ENCODE assay signal across 8 cellular contexts in the genomic region with DNA sequence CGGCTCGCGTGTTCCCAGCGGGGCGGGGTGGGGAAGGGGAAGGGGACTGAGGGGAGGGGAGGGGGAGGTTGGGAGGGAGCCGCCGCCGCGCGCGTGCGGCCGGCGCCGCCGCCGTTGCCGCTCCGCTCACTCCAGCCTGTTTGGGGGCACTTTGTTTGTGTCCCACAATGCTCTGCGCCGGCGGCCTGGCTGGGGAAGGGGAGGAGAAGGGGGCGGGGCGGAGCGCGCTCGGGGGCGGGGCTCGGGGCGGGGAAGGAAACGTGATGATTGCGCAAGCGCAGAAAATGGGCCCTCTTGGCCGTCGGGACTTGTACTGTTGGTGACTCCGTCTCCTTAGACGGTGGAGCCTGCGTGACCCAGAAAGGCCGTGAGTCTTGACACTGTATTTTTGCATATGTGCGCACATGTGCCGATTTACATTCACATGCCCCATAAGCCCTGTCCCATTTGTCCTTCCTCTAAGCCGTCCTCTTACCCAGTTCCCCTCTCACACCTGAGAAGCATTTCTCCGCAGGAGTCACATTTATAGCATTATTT. TPM values are rescaled to one million over a fixed set of nuclear protein-coding genes. Genes with fewer than 3 reads are reported as not detected.
A peak's percentile ranks its signal among the peaks of the same experiment; 100 is the strongest.
DNase-seq lines count a peak whose midpoint lies in the region; ATAC-seq and TF ChIP-seq lines count a peak whose summit lies in the region.

A gene with protein sequence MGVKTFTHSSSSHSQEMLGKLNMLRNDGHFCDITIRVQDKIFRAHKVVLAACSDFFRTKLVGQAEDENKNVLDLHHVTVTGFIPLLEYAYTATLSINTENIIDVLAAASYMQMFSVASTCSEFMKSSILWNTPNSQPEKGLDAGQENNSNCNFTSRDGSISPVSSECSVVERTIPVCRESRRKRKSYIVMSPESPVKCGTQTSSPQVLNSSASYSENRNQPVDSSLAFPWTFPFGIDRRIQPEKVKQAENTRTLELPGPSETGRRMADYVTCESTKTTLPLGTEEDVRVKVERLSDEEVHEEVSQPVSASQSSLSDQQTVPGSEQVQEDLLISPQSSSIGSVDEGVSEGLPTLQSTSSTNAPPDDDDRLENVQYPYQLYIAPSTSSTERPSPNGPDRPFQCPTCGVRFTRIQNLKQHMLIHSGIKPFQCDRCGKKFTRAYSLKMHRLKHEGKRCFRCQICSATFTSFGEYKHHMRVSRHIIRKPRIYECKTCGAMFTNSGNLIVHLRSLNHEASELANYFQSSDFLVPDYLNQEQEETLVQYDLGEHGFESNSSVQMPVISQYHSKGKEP (minus strand): TSS at position 169 of the 537 bp plus-strand sequence. CDS start 53,044 bp downstream, outside the sequence.

- H4K12ac ChIP-seq in trophoblast cell (ENCODE audit: low read depth, low read length): peak within 1 kb of the TSS; percentile 85

- H3K79me1 ChIP-seq in trophoblast cell (ENCODE audit: low read length): peaks cover 11% of the 10 kb centered on the region

- TF ChIP-seq POLR2A in tibial nerve (IDR thresholded peaks at IDR 0.05): peak; percentile 31 to 60

- peak within 1 kb of the TSS; percentile 100 for H2AFZ ChIP-seq in trophoblast cell (ENCODE audit: insufficient read depth, low read length, poor library complexity)

- H3K79me2 ChIP-seq in trophoblast cell (ENCODE audit: control insufficient read depth, insufficient read depth, low read length, poor library complexity): peaks cover 7% of the 10 kb centered on the region

- H3K4me2 ChIP-seq in trophoblast cell (ENCODE audit: low read length): peak within 1 kb of the TSS; percentile 90

- DNase-seq in GM10248 (ENCODE audit: extremely low spot score): peak; percentile 93
- peak; percentile 97 for DNase-seq in NCI-H1105 (lab: John Stamatoyannopoulos, UW)
- peak; percentile 55 to 77 for DNase-seq in SW 1271 (lab: John Stamatoyannopoulos, UW)
- DNase-seq in activated naive CD8-positive, alpha-beta T cell treated with anti-CD3 and anti-CD28 coated beads, Interleukin-2, amount 50 U/mL, for 16 hours (ENCODE audit: low read depth, low spot score): peak; percentile 67
- DNase-seq in cardiac muscle cell (ENCODE audit: low read depth in 1 of 2, low spot score in 1 of 2): peak; percentile 93 to 95
- peak; percentile 78 to 91 for DNase-seq in trophoblast cell
- DNase-seq in tibial nerve (ENCODE audit: low spot score in 2 of 2): peak; percentile 87 to 91

- H4K91ac ChIP-seq in trophoblast cell (ENCODE audit: low read depth, low read length): peak within 1 kb of the TSS; percentile 96

- H4K8ac ChIP-seq in trophoblast cell (ENCODE audit: low read depth, low read length): peak within 1 kb of the TSS; percentile 97

- H3K4me3 ChIP-seq in cardiac muscle cell (peak within 1 kb of the TSS; percentile 95), trophoblast cell (ENCODE audit: low read depth, low read length) (peak within 1 kb of the TSS; percentile 83), tibial nerve (peak within 1 kb of the TSS; percentile 69 to 90 (median 80))

- H3K4me1 ChIP-seq in cardiac muscle cell (ENCODE audit: low read depth) (peaks cover 26% of the 10 kb centered on the region), trophoblast cell (ENCODE audit: control insufficient read depth in 1 of 2, insufficient read depth in 2 of 2, low read length in 2 of 2) (peaks cover 7 to 11% of the 10 kb centered on the region in 2 experiments), tibial nerve (peaks cover 0 to 40% (median 13%) of the 10 kb centered on the region in 4 donors)

- H3K14ac ChIP-seq in trophoblast cell (ENCODE audit: low read length): peak within 1 kb of the TSS; percentile 92

- peak within 1 kb of the TSS; percentile 77 for H2BK12ac ChIP-seq in trophoblast cell (ENCODE audit: low read length)

- TF ChIP-seq EP300 in tibial nerve (IDR thresholded peaks at IDR 0.05): peak in 1 of 2 donors; percentile 78

- peak within 1 kb of the TSS; percentile 69 for H2AK5ac ChIP-seq in trophoblast cell (ENCODE audit: low read length)

- ATAC-seq in HG02588 (IDR thresholded peaks at IDR 0.05; ENCODE audit: unreplicated experiment): peak; percentile 59

- H3K36me3 ChIP-seq in cardiac muscle cell (no peaks in the 10 kb centered on the region), trophoblast cell (ENCODE audit: control insufficient read depth in 1 of 2, insufficient read depth in 2 of 2, low read length in 2 of 2) (no peaks in the 10 kb centered on the region), tibial nerve (no peaks in the 10 kb centered on the region)

- no peak for TF ChIP-seq CTCF in GM10248 (IDR thresholded peaks at IDR 0.05; ENCODE audit: control extremely low read depth, extremely low read depth, low read depth, missing control alignments)
- TF ChIP-seq CTCF in cardiac muscle cell (IDR thresholded peaks at IDR 0.05; ENCODE audit: low read depth, low read length): no peak
- TF ChIP-seq CTCF in tibial nerve (IDR thresholded peaks at IDR 0.05): no peak

- H3K18ac ChIP-seq in trophoblast cell (ENCODE audit: low read length): peak within 1 kb of the TSS; percentile 96

- POLR2A ChIA-PET in GM10248 (lab: Yijun Ruan, JAX): no interaction called here

- peak within 1 kb of the TSS; percentile 90 for H2BK120ac ChIP-seq in trophoblast cell (ENCODE audit: insufficient read depth, low read length, poor library complexity)

- peak within 1 kb of the TSS; percentile 84 for H2BK5ac ChIP-seq in trophoblast cell (ENCODE audit: low read depth, low read length, poor library complexity)

- WGBS in trophoblast cell (ENCODE audit: extremely low coverage, insufficient coverage, insufficient read length): no CpG with 5 or more reads among the region's 43 CpGs
- 2 to 3% methylated on average over 27 to 41 of the region's 43 CpGs for WGBS in tibial nerve, 2 donors

- no peaks in the 10 kb centered on the region for H3K9me3 ChIP-seq in cardiac muscle cell (ENCODE audit: low read depth)
- no peaks in the 10 kb centered on the region for H3K9me3 ChIP-seq in trophoblast cell (ENCODE audit: insufficient read depth, low read depth, low read length)
- no peaks in the 10 kb centered on the region for H3K9me3 ChIP-seq in tibial nerve

- CTCF ChIA-PET in GM10248 (lab: Yijun Ruan, JAX): no interaction called here

- no peak within 1 kb of the TSS for H3K23ac ChIP-seq in trophoblast cell (ENCODE audit: low read length)

- H3K27me3 ChIP-seq in cardiac muscle cell: no peaks in the 10 kb centered on the region
- no peaks in the 10 kb centered on the region for H3K27me3 ChIP-seq in trophoblast cell (ENCODE audit: insufficient read depth, low read length)
- H3K27me3 ChIP-seq in tibial nerve: no peaks in the 10 kb centered on the region

- H3K27ac ChIP-seq in cardiac muscle cell (peak within 1 kb of the TSS; percentile 98), trophoblast cell (ENCODE audit: low read depth, low read length) (peak within 1 kb of the TSS; percentile 90), tibial nerve (peak within 1 kb of the TSS; percentile 90 to 97 (median 94))

- H3K4ac ChIP-seq in trophoblast cell (ENCODE audit: low read depth, low read length): peak within 1 kb of the TSS; percentile 92

- peak within 1 kb of the TSS; percentile 77 for H3K9ac ChIP-seq in trophoblast cell (ENCODE audit: low read length)

RNA-seq across cellular contexts. Expression of the gene that starts here (rescaled TPM):
- total RNA-seq in cardiac muscle cell (23.6 and 36.1 TPM in 2 replicates), tibial nerve (10 to 100 TPM; 45.3 to 62.1 (median 55.8) TPM)
- 7.1 and 12.1 TPM in 2 replicates for polyA plus RNA-seq in cardiac muscle cell
- polyA plus RNA-seq in trophoblast cell (2013): 12.0 and 12.4 TPM in 2 replicates

Comparison
In these comparisons a context has a peak if more than half of its experiments do, and no peak if none do; other contexts are left out.
1. Peak in every context shown above with its lines: DNase-seq, ATAC-seq, H3K4me3 ChIP-seq and H3K27ac ChIP-seq.